In the genomic region with DNA sequence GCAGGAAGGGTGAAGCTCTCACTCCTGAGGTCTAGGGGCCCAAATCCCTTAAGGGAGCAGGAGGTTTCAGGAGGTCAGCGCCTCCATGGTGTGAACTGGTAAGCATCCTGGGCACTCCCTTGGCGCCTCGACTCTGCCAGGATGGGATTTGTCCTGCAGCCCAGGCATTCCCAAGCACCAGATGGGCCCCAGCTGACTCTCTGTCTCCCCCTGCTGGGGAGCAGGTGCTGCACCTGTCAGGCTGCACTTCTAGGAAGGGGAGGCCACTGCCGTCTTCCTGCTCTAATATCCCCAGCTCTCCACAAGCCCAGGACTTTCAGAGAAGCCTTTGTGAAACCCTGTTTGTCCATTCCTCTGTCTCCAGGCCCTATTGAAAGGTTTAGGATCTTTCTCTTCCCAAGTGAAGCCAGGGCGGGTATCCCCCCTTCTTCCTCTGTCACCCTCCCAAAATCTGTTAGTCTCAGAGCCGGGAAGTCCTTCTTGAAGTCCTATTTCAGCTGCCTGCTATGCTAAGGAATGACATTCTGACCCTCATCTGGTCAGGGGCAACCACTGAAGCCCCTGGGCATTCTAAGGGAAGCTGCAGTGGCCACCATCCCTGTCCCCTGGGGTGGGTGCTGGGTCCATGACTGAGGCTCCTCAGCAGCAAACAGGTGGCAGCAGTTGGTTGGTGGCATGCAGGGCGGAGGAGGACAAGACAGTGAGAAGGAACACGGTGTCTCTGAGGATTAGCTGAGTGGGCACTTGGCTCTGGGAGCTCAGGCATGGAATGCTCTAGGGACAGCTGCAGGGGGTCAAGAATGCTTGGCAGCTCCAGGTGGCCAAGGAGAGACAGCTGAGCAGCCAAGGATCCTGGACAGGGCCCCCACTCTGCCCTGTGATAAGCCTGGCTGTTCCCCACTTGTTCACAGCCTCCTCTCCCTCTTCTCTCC, we compare ENCODE assay signal across 8 cellular contexts. TPM values are rescaled to one million over a fixed set of nuclear protein-coding genes. Genes with fewer than 3 reads are reported as not detected.
DNase-seq lines count a peak whose midpoint lies in the region; ATAC-seq and TF ChIP-seq lines count a peak whose summit lies in the region.

No MANE protein-coding gene starts in this region.

- no peaks in the 10 kb centered on the region for H3F3A ChIP-seq in DOHH2 (ENCODE audit: control insufficient read depth, insufficient read depth)

- TF ChIP-seq CTCF in DOHH2 (IDR thresholded peaks at IDR 0.05; ENCODE audit: low read depth, low read length, poor library complexity, severe bottlenecking): peak; percentile 82
- TF ChIP-seq CTCF in body of pancreas (IDR thresholded peaks at IDR 0.05): peak; percentile 84 to 94 (median 90)

- H3K4me2 ChIP-seq in DOHH2 (ENCODE audit: low read length): no peak overlapping the region

- intact Hi-C loops in body of pancreas (cut with DNase I): loop anchor here (5.0 kb wide), 2 partner anchors 55 to 130 kb away; no protein-coding TSS in a partner anchor

- H3K4me3 ChIP-seq in DOHH2 (ENCODE audit: low read length) (no peak overlapping the region), body of pancreas (no peak overlapping the region), iPS DF 6.9 (ENCODE audit: low read length) (no peak overlapping the region)

- no peaks in the 10 kb centered on the region for H3K9me2 ChIP-seq in DOHH2 (replicated peaks; ENCODE audit: control insufficient read depth, low read length)

- H4K20me1 ChIP-seq in DOHH2 (ENCODE audit: control insufficient read depth, insufficient read depth, low read depth, low read length): no peaks in the 10 kb centered on the region

- 33 to 38% methylated on average over 4 to 8 of the region's 8 CpGs for WGBS in body of pancreas, 2 donors
- no CpG with 5 or more reads among the region's 8 CpGs for WGBS in iPS DF 6.9 (ENCODE audit: insufficient coverage, insufficient read length)

- H3K27me3 ChIP-seq in DOHH2 (ENCODE audit: control insufficient read depth, low read length) (no peaks in the 10 kb centered on the region), body of pancreas (no peaks in the 10 kb centered on the region), iPS DF 6.9 (ENCODE audit: control insufficient read depth, insufficient read depth, low read length) (no peaks in the 10 kb centered on the region)

- peak; percentile 91 for TF ChIP-seq RAD21 in Ishikawa (IDR thresholded peaks at IDR 0.05; ENCODE audit: low read depth)

- H3K9me3 ChIP-seq in DOHH2 (ENCODE audit: control insufficient read depth, insufficient read depth, low read length): no peaks in the 10 kb centered on the region
- no peaks in the 10 kb centered on the region for H3K9me3 ChIP-seq in body of pancreas
- H3K9me3 ChIP-seq in iPS DF 6.9 (ENCODE audit: control insufficient read depth, insufficient read depth, low read length): no peaks in the 10 kb centered on the region

- ATAC-seq in body of pancreas: peak; percentile 74
- no peak for ATAC-seq in GM21737 (IDR thresholded peaks at IDR 0.05; ENCODE audit: unreplicated experiment)

- H3K4me1 ChIP-seq in DOHH2 (ENCODE audit: control insufficient read depth, low read length) (peaks cover 16% of the 10 kb centered on the region), body of pancreas (peaks cover 20% of the 10 kb centered on the region), iPS DF 6.9 (ENCODE audit: control insufficient read depth, insufficient read depth, low read length) (no peaks in the 10 kb centered on the region)

- H3K36me3 ChIP-seq in DOHH2 (ENCODE audit: control insufficient read depth, low read length) (no peaks in the 10 kb centered on the region), body of pancreas (replicated peaks in 1 of 2; ENCODE audit: insufficient read depth in 1 of 2, low read depth in 2 of 2) (no peaks in the 10 kb centered on the region), iPS DF 6.9 (ENCODE audit: control insufficient read depth, insufficient read depth, low read length) (no peaks in the 10 kb centered on the region)

- H3K27ac ChIP-seq in DOHH2 (ENCODE audit: low read depth, low read length) (no peak overlapping the region), body of pancreas (peak overlapping the region in 1 of 4 donors; percentile 2), iPS DF 6.9 (ENCODE audit: low read length) (no peak overlapping the region)

- no peaks in the 10 kb centered on the region for H3K79me2 ChIP-seq in DOHH2 (ENCODE audit: control insufficient read depth, low read length)

- TF ChIP-seq EP300 in Ishikawa (IDR thresholded peaks at IDR 0.05; ENCODE audit: borderline replicate concordance): 0 out of 2 replicates have a peak, but pooled peaks have one; percentile 20

- DNase-seq in SKM-1 (lab: John Stamatoyannopoulos, UW; ENCODE audit: unreplicated experiment) (peak; percentile 34), body of pancreas (peak; percentile 74 to 79 (median 78)), iPS DF 6.9 (ENCODE audit: low read depth, low spot score) (peak; percentile 63), middle frontal gyrus (ENCODE audit: extremely low spot score, low spot score) (no peak)
- peak; percentile 50 to 64 for DNase-seq in stimulated activated CD4-positive, alpha-beta T cell treated with anti-CD3 and anti-CD28 coated beads, Interleukin-2, amount 100 ng/mL, for 24 hours

- TF ChIP-seq POLR2A in body of pancreas (IDR thresholded peaks at IDR 0.05): no peak

TF ChIP-seq in Ishikawa, 13 proteins besides CTCF, POLR2A, EP300 and RAD21:
- no peak for TF ChIP-seq NFIC (IDR thresholded peaks at IDR 0.05)
- TF ChIP-seq, protein P1, sequence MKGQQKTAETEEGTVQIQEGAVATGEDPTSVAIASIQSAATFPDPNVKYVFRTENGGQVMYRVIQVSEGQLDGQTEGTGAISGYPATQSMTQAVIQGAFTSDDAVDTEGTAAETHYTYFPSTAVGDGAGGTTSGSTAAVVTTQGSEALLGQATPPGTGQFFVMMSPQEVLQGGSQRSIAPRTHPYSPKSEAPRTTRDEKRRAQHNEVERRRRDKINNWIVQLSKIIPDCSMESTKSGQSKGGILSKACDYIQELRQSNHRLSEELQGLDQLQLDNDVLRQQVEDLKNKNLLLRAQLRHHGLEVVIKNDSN (IDR thresholded peaks at IDR 0.05): no peak
- no peak for TF ChIP-seq TAF1 (IDR thresholded peaks at IDR 0.05; ENCODE audit: low read depth)
- TF ChIP-seq, protein P2, sequence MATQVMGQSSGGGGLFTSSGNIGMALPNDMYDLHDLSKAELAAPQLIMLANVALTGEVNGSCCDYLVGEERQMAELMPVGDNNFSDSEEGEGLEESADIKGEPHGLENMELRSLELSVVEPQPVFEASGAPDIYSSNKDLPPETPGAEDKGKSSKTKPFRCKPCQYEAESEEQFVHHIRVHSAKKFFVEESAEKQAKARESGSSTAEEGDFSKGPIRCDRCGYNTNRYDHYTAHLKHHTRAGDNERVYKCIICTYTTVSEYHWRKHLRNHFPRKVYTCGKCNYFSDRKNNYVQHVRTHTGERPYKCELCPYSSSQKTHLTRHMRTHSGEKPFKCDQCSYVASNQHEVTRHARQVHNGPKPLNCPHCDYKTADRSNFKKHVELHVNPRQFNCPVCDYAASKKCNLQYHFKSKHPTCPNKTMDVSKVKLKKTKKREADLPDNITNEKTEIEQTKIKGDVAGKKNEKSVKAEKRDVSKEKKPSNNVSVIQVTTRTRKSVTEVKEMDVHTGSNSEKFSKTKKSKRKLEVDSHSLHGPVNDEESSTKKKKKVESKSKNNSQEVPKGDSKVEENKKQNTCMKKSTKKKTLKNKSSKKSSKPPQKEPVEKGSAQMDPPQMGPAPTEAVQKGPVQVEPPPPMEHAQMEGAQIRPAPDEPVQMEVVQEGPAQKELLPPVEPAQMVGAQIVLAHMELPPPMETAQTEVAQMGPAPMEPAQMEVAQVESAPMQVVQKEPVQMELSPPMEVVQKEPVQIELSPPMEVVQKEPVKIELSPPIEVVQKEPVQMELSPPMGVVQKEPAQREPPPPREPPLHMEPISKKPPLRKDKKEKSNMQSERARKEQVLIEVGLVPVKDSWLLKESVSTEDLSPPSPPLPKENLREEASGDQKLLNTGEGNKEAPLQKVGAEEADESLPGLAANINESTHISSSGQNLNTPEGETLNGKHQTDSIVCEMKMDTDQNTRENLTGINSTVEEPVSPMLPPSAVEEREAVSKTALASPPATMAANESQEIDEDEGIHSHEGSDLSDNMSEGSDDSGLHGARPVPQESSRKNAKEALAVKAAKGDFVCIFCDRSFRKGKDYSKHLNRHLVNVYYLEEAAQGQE (IDR thresholded peaks at IDR 0.05; ENCODE audit: low read depth): no peak
- TF ChIP-seq TEAD4 (IDR thresholded peaks at IDR 0.05): peak; percentile 82
- TF ChIP-seq, protein P3, sequence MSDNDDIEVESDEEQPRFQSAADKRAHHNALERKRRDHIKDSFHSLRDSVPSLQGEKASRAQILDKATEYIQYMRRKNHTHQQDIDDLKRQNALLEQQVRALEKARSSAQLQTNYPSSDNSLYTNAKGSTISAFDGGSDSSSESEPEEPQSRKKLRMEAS (IDR thresholded peaks at IDR 0.05): no peak; the same call in 1 of the 2 replicates
- no peak for TF ChIP-seq FOXM1 (IDR thresholded peaks at IDR 0.05; ENCODE audit: borderline replicate concordance, low read depth)
- TF ChIP-seq YY1 (IDR thresholded peaks at IDR 0.05; ENCODE audit: low read depth): no peak
- TF ChIP-seq TCF12 (IDR thresholded peaks at IDR 0.05; ENCODE audit: low read depth): peak; percentile 36; the same call in 1 of the 2 replicates

RNA-seq across cellular contexts. Expression of a gene that starts 3.2 kb away (rescaled TPM):
- total RNA-seq in body of pancreas: not detected

RNA-seq across cellular contexts. Expression of a gene that starts 14.1 kb away (rescaled TPM):
- total RNA-seq in body of pancreas: 1 to 10 TPM; 5.4 to 8.2 TPM

RNA-seq across cellular contexts. Expression of a gene that starts 44.9 kb away (rescaled TPM):
- total RNA-seq in body of pancreas: 10 to 100 TPM; 16.1 to 21.1 TPM

RNA-seq across cellular contexts. Expression of a gene that starts 57.0 kb away (rescaled TPM):
- under 1 TPM in 1 of 2 donors, not detected in 1; 0.26 TPM for total RNA-seq in body of pancreas
